In genomic region chr3:160401301-160402095, GRCh38 we compare ENCODE assay signal across 8 cellular contexts. TPM values are rescaled to one million over a fixed set of nuclear protein-coding genes. Genes with fewer than 3 reads are reported as not detected.
DNase-seq lines count a peak whose midpoint lies in the region; ATAC-seq and TF ChIP-seq lines count a peak whose summit lies in the region.

No MANE protein-coding gene starts in this region.

- DNase-seq in activated CD4-positive, alpha-beta T cell treated with anti-CD3 and anti-CD28 coated beads for 48 hours: peak; percentile 11
- no peak for DNase-seq in activated CD4-positive, alpha-beta T cell treated with anti-CD3 and anti-CD28 coated beads, Interleukin-2, amount 50 U/mL, for 4 hours
- DNase-seq in NCI-H146 (lab: John Stamatoyannopoulos, UW): peak; percentile 46
- DNase-seq in activated naive CD8-positive, alpha-beta T cell treated with anti-CD3 and anti-CD28 coated beads, Interleukin-2, amount 10 ng/mL, durations not matched to agents 7 days and 5 days: no peak
- peak; percentile 29 for DNase-seq in stomach
- no peak for DNase-seq in nucleus accumbens (lab: John Stamatoyannopoulos, UW)
- no peak for DNase-seq in ecto neural progenitor cell (ENCODE audit: low spot score)

- no peak for ATAC-seq in activated naive CD8-positive, alpha-beta T cell treated with anti-CD3 and anti-CD28 coated beads, Interleukin-2, amount 10 ng/mL, durations not matched to agents 7 days and 5 days (ENCODE audit: low read depth)

- POLR2A ChIA-PET in activated naive CD8-positive, alpha-beta T cell treated with anti-CD3 and anti-CD28 coated beads, Interleukin-2, amount 10 ng/mL, durations not matched to agents 7 days and 5 days (lab: Charles Lee): interaction anchor here (1.2 to 2.9 kb wide), 2 partner anchors 13 to 47 kb away, joined by 5 to 39 read pairs; partner anchors contain the start of gene TRIM59

- H3K4me3 Mint-ChIP-seq in activated naive CD8-positive, alpha-beta T cell treated with anti-CD3 and anti-CD28 coated beads, Interleukin-2, amount 10 ng/mL, durations not matched to agents 7 days and 5 days: peak overlapping the region; percentile 92

- no peaks in the 10 kb centered on the region for H3K27me3 Mint-ChIP-seq in activated naive CD8-positive, alpha-beta T cell treated with anti-CD3 and anti-CD28 coated beads, Interleukin-2, amount 10 ng/mL, durations not matched to agents 7 days and 5 days

- intact Hi-C loops in stomach (cut with DNase I; ENCODE audit: low total_unique reads): no loop called here

- H3K27ac ChIP-seq in iPS-20b (ENCODE audit: low read length): no peak overlapping the region
- H3K27ac ChIP-seq in stomach: peak overlapping the region in 4 of 5 donors; percentile 88 to 95 (median 90)

- H3K27me3 ChIP-seq in iPS-20b (ENCODE audit: insufficient read depth, low read length) (no peaks in the 10 kb centered on the region), stomach (peaks cover 0 to 7% (median 0%) of the 10 kb centered on the region in 3 donors)

- peaks cover 45% of the 10 kb centered on the region for H3K36me3 ChIP-seq in iPS-20b (ENCODE audit: insufficient read depth, low read depth, low read length)
- H3K36me3 ChIP-seq in stomach: no peaks in the 10 kb centered on the region

- H3K4me1 Mint-ChIP-seq in activated naive CD8-positive, alpha-beta T cell treated with anti-CD3 and anti-CD28 coated beads, Interleukin-2, amount 10 ng/mL, durations not matched to agents 7 days and 5 days: peaks cover 34% of the 10 kb centered on the region

- H3K9me3 ChIP-seq in iPS-20b (ENCODE audit: insufficient read depth, low read depth, low read length): no peaks in the 10 kb centered on the region
- H3K9me3 ChIP-seq in stomach: no peaks in the 10 kb centered on the region

- no peak for TF ChIP-seq EP300 in stomach (IDR thresholded peaks at IDR 0.05)

- H3K9ac ChIP-seq in iPS-20b (ENCODE audit: low read depth, low read length): peak overlapping the region; percentile 98

- TF ChIP-seq POLR2A in stomach (IDR thresholded peaks at IDR 0.05): no peak

- peak overlapping the region; percentile 86 for H3K27ac Mint-ChIP-seq in activated naive CD8-positive, alpha-beta T cell treated with anti-CD3 and anti-CD28 coated beads, Interleukin-2, amount 10 ng/mL, durations not matched to agents 7 days and 5 days

- H3K4me1 ChIP-seq in iPS-20b (ENCODE audit: insufficient read depth, low read length) (peaks cover 14% of the 10 kb centered on the region; the same call in 1 of the 2 replicates), stomach (peaks cover 15 to 59% (median 38%) of the 10 kb centered on the region in 4 donors)

- 3 to 13% (median 7%) methylated on average over 16 of the region's 16 CpGs for WGBS in stomach, 5 donors

- H3K4me3 ChIP-seq in iPS-20b (ENCODE audit: low read length) (peak overlapping the region; percentile 88), stomach (peak overlapping the region; percentile 64 to 80 (median 78))

- peaks cover 43% of the 10 kb centered on the region for H3K36me3 Mint-ChIP-seq in activated naive CD8-positive, alpha-beta T cell treated with anti-CD3 and anti-CD28 coated beads, Interleukin-2, amount 10 ng/mL, durations not matched to agents 7 days and 5 days

- TF ChIP-seq CTCF in stomach (IDR thresholded peaks at IDR 0.05): no peak

- no peaks in the 10 kb centered on the region for H3K9me3 Mint-ChIP-seq in activated naive CD8-positive, alpha-beta T cell treated with anti-CD3 and anti-CD28 coated beads, Interleukin-2, amount 10 ng/mL, durations not matched to agents 7 days and 5 days

RNA-seq across cellular contexts. Expression of gene SMC4, which starts 2.0 kb away (rescaled TPM):
- 100 to 1,000 TPM; 187 to 189 TPM for total RNA-seq in activated naive CD8-positive, alpha-beta T cell treated with anti-CD3 and anti-CD28 coated beads, Interleukin-2, amount 10 ng/mL, durations not matched to agents 7 days and 5 days
- total RNA-seq in stomach: 100 to 1,000 TPM in 3 of 5 donors, 10 to 100 TPM in 2; 19.6 to 122 (median 113) TPM
- 10 to 100 TPM; 12.8 to 52.7 (median 40.6) TPM for polyA plus RNA-seq in stomach

RNA-seq across cellular contexts. Expression of gene IFT80, which starts 2.5 kb away (rescaled TPM):
- 10 to 100 TPM; 27.9 to 29.2 TPM for total RNA-seq in activated naive CD8-positive, alpha-beta T cell treated with anti-CD3 and anti-CD28 coated beads, Interleukin-2, amount 10 ng/mL, durations not matched to agents 7 days and 5 days
- 10 to 100 TPM in 3 of 5 donors, 1 to 10 TPM in 2; 2.3 to 49.4 (median 10.7) TPM for total RNA-seq in stomach
- 10 to 100 TPM in 2 of 3 donors, 1 to 10 TPM in 1; 9.8 to 16.8 (median 11.2) TPM for polyA plus RNA-seq in stomach

RNA-seq across cellular contexts. Expression of gene TRIM59, which starts 48.1 kb away (rescaled TPM):
- total RNA-seq in activated naive CD8-positive, alpha-beta T cell treated with anti-CD3 and anti-CD28 coated beads, Interleukin-2, amount 10 ng/mL, durations not matched to agents 7 days and 5 days: 10 to 100 TPM; 40.7 to 43.5 TPM
- total RNA-seq in stomach: 1 to 10 TPM in 3 of 5 donors, under 1 TPM in 1, not detected in 1; 0.29 to 8.6 (median 2.7) TPM
- 1 to 10 TPM in 1 of 3 donors, under 1 TPM in 2; 0.68 to 3.2 (median 0.76) TPM for polyA plus RNA-seq in stomach

Comparison
In these comparisons a context has a peak if more than half of its experiments do, and no peak if none do; other contexts are left out.
1. DNase-seq: peak in activated CD4-positive, alpha-beta T cell treated with anti-CD3 and anti-CD28 coated beads for 48 hours (single experiment), NCI-H146 (single experiment) and stomach (single experiment); none in activated CD4-positive, alpha-beta T cell treated with anti-CD3 and anti-CD28 coated beads, Interleukin-2, amount 50 U/mL, for 4 hours (0 of 2), activated naive CD8-positive, alpha-beta T cell treated with anti-CD3 and anti-CD28 coated beads, Interleukin-2, amount 10 ng/mL, durations not matched to agents 7 days and 5 days (single experiment), nucleus accumbens (0 of 56) and ecto neural progenitor cell (single experiment).
2. RNA of gene TRIM59, which starts 48.1 kb away (total RNA-seq): 40.7 to 43.5 TPM in activated naive CD8-positive, alpha-beta T cell treated with anti-CD3 and anti-CD28 coated beads, Interleukin-2, amount 10 ng/mL, durations not matched to agents 7 days and 5 days; 0.29 to 8.6 TPM in stomach; every median in the first group is over 4 times any median in the second.